Comparison of ENCODE assay signal across 22 cellular contexts in the genomic region with DNA sequence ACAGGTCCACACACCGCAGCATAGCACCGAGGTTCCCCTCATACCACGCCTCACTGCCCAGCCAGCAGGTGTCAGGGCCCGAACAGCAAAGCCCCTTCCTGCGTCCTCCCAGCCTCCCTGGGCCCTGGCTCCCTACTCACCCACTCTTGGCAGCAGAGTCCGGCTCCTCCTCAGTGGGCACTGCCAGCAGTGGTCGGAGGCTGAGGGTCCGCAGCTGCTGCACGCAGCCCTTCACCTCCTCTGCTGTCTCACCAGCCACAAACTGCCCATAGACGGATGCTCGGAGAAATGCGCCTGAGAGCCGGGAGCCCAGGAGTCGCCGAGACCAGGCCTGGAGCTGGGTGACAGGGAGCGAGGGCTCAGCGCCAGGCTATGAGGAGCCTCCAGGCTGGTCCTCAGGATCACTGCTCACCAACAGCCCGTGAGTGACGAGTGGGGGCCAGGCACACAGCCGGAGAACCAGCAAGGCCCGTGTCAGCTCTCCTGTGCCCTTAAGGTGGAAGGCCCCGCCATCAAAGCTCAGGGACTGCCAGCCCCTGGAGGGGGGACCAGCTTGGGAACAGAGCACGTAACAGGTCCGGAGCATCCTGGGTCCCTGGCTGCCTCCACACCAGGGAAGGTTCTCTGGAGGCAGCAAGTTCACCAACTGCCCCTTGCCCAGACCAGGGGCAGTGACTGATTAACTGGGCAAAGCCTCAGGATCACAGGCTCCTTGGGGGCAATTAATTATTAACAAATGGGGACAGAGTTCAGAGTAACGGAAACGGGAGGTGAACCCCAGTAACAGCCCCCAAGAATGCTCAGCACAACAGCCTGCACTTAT. TPM values are rescaled to one million over a fixed set of nuclear protein-coding genes. Genes with fewer than 3 reads are reported as not detected.
"Had no signal": no experiment of that assay in that cellular context is flagged by ENCODE, and none has a peak within 500 bp of the region (broad histone marks: within the 10 kb centered on the region; RNA-seq: fewer than 3 reads in every experiment).

A gene with protein sequence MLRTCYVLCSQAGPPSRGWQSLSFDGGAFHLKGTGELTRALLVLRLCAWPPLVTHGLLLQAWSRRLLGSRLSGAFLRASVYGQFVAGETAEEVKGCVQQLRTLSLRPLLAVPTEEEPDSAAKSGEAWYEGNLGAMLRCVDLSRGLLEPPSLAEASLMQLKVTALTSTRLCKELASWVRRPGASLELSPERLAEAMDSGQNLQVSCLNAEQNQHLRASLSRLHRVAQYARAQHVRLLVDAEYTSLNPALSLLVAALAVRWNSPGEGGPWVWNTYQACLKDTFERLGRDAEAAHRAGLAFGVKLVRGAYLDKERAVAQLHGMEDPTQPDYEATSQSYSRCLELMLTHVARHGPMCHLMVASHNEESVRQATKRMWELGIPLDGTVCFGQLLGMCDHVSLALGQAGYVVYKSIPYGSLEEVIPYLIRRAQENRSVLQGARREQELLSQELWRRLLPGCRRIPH (minus strand): TSS at position 626 of the 823 bp plus-strand sequence. CDS start 40 bp downstream, at position 586.

- H3K27me3 ChIP-seq: colonic mucosa had no signal

- H3K9me3 ChIP-seq: colonic mucosa, gastrocnemius medialis, neutrophil, thoracic aorta, upper lobe of right lung had no signal

- H3K27ac Mint-ChIP-seq: activated naive CD4-positive, alpha-beta T cell treated with anti-CD3 and anti-CD28 coated beads for 36 hours; activated naive CD8-positive, alpha-beta T cell treated with anti-CD3 and anti-CD28 coated beads, Interleukin-2, amount 50 U/mL, for 24 hours; naive thymus-derived CD8-positive, alpha-beta T cell had no signal

- H3K4me1 ChIP-seq: colonic mucosa, gastrocnemius medialis, upper lobe of right lung had no signal

- DNase-seq: activated CD4-positive, alpha-beta T cell treated with anti-CD3 and anti-CD28 coated beads, Interleukin-2, amount 50 U/mL, for 1 hour; activated CD4-positive, CD25-positive, alpha-beta regulatory T cell treated with anti-CD3 and anti-CD28 coated beads, Interleukin-2, amount 50 U/mL, for 72 hours; activated CD8-positive, alpha-beta memory T cell treated with anti-CD3 and anti-CD28 coated beads, Interleukin-2, amount 50 U/mL, for 4 hours; activated naive CD4-positive, alpha-beta T cell treated with anti-CD3 and anti-CD28 coated beads for 36 hours; activated naive CD8-positive, alpha-beta T cell treated with anti-CD3 and anti-CD28 coated beads, Interleukin-2, amount 50 U/mL, for 24 hours; activated T-cell treated with anti-CD3 and anti-CD28 coated beads, Interleukin-2, amount 50 U/mL, for 4 hours; aorta; colonic mucosa; gastrocnemius medialis; head of caudate nucleus; mesendoderm; naive thymus-derived CD8-positive, alpha-beta T cell; stimulated activated CD4-positive, alpha-beta T cell treated with anti-CD3 and anti-CD28 coated beads, Interleukin-2, amount 100 ng/mL, for 24 hours; upper lobe of right lung had no signal

- H3K4me3 Mint-ChIP-seq: activated naive CD4-positive, alpha-beta T cell treated with anti-CD3 and anti-CD28 coated beads for 36 hours; activated naive CD8-positive, alpha-beta T cell treated with anti-CD3 and anti-CD28 coated beads, Interleukin-2, amount 50 U/mL, for 24 hours; activated T-cell treated with anti-CD3 and anti-CD28 coated beads, Interleukin-2, amount 50 U/mL, for 4 hours; central memory CD8-positive, alpha-beta T cell; naive thymus-derived CD8-positive, alpha-beta T cell had no signal

- FAIRE-seq: endometrium had no signal

- H3K4me3 ChIP-seq: colonic mucosa, gastrocnemius medialis, thoracic aorta, upper lobe of right lung had no signal

- H3K36me3 ChIP-seq: colonic mucosa, gastrocnemius medialis, neutrophil, thoracic aorta, upper lobe of right lung had no signal

- H3K36me3 Mint-ChIP-seq: naive thymus-derived CD8-positive, alpha-beta T cell had no signal

- ATAC-seq: activated naive CD8-positive, alpha-beta T cell treated with anti-CD3 and anti-CD28 coated beads, Interleukin-2, amount 50 U/mL, for 24 hours; activated T-cell treated with anti-CD3 and anti-CD28 coated beads, Interleukin-2, amount 50 U/mL, for 4 hours; gastrocnemius medialis; naive thymus-derived CD8-positive, alpha-beta T cell had no signal

- H3K9me3 Mint-ChIP-seq: activated naive CD4-positive, alpha-beta T cell treated with anti-CD3 and anti-CD28 coated beads for 36 hours; activated naive CD8-positive, alpha-beta T cell treated with anti-CD3 and anti-CD28 coated beads, Interleukin-2, amount 50 U/mL, for 24 hours; activated T-cell treated with anti-CD3 and anti-CD28 coated beads, Interleukin-2, amount 50 U/mL, for 4 hours; central memory CD8-positive, alpha-beta T cell; naive thymus-derived CD8-positive, alpha-beta T cell had no signal

- H3K27ac ChIP-seq: colonic mucosa, gastrocnemius medialis, neutrophil, thoracic aorta, upper lobe of right lung had no signal

- H3K4me1 Mint-ChIP-seq: activated naive CD8-positive, alpha-beta T cell treated with anti-CD3 and anti-CD28 coated beads, Interleukin-2, amount 50 U/mL, for 24 hours; central memory CD8-positive, alpha-beta T cell had no signal

RNA-seq across cellular contexts. Expression of the gene that starts here (rescaled TPM):
- total RNA-seq: activated naive CD4-positive, alpha-beta T cell treated with anti-CD3 and anti-CD28 coated beads for 36 hours; activated T-cell treated with anti-CD3 and anti-CD28 coated beads, Interleukin-2, amount 50 U/mL, for 4 hours; aorta; colonic mucosa; kidney epithelial cell; lower leg skin; naive thymus-derived CD8-positive, alpha-beta T cell; T-helper 1 cell treated with Interleukin-12 subunit alpha and Interleukin-12 subunit beta and Interleukin-4 antibody, amounts not matched to agents 30 ng/mL and 1 ng/mL, for 36 hours; thoracic aorta; upper lobe of right lung had no signal
- polyA plus RNA-seq: aorta; esophagus; naive thymus-derived CD8-positive, alpha-beta T cell had no signal
